ENCODE assay signal across 9 cellular contexts in the genomic region with DNA sequence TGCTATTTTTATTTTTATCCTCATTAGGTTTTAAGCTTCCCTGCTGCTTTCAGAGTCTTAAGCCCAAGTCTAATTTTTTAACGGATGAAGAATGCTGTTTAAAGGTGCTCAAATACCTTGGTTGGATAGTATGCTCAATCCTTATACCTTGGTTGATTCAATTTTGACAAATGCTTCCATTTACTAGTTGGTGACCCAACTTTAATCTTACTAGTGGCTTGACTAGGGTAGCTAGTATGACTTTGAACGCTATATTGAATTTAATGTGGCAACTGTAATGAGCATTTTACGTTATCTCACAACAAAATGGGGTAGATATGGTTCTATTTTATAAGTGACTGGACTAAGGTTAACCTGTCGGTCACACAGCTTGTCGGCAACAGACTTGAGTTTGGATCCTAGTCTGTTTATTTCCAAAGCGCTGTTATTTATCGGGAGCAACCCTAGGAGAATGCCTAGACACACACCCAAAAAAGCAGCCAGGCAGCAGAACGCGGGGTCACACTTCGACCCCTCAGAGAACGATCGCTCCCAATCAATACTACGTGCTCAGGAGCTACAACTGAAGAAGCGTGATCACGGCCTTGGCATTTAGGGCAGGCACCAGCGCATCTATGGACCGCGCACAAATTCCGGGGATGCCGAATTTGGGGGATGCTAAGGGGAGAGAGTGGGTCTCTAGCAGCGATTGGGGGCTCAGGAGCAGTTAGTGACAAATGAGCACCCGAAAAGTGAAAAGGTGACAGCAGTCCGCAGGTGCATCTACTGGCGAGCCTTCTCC. TPM values are rescaled to one million over a fixed set of nuclear protein-coding genes. Genes with fewer than 3 reads are reported as not detected.
DNase-seq lines count a peak whose midpoint lies in the region; ATAC-seq, FAIRE-seq and TF ChIP-seq lines count a peak whose summit lies in the region.
"Had no signal": no experiment of that assay in that cellular context is flagged by ENCODE, and none has a peak within 500 bp of the region (broad histone marks: within the 10 kb centered on the region; RNA-seq: fewer than 3 reads in every experiment).

No MANE protein-coding gene starts in this region.

- H3K9me3 Mint-ChIP-seq in CD8-positive, alpha-beta memory T cell: peaks cover 0 to 7% (median 0%) of the 10 kb centered on the region in 5 donors
- H3K9me3 Mint-ChIP-seq in activated T-helper 1 cell treated with anti-CD3 and anti-CD28 coated beads, Interleukin-12 subunit alpha, Interleukin-12 subunit beta, Interleukin-2, Interleukin-4 antibody, amounts not matched to agents 30 ng/mL and 10 ng/mL and 1 ng/mL, durations not matched to agents 14 hours and 24 hours and 36 hours: peaks cover 5% of the 10 kb centered on the region
- peaks cover 3% of the 10 kb centered on the region for H3K9me3 Mint-ChIP-seq in type B pancreatic cell

- H3K27ac ChIP-seq in CD8-positive, alpha-beta memory T cell (ENCODE audit: low read depth, low read length): peak overlapping the region; percentile 6

- in situ Hi-C loops in HAP-1 (cut with MboI; ENCODE audit: low sequenced_read_pairs): no loop called here

- DNase-seq in CD8-positive, alpha-beta memory T cell: no peak
- no peak for DNase-seq in HAP-1 (ENCODE audit: low spot score in 2 of 2)
- DNase-seq in activated T-helper 1 cell treated with anti-CD3 and anti-CD28 coated beads, Interleukin-12 subunit alpha, Interleukin-12 subunit beta, Interleukin-2, Interleukin-4 antibody, amounts not matched to agents 30 ng/mL and 10 ng/mL and 1 ng/mL, durations not matched to agents 14 hours and 24 hours and 36 hours (ENCODE audit: low spot score): no peak
- no peak for DNase-seq in kidney epithelial cell (ENCODE audit: low read depth)
- DNase-seq in type B pancreatic cell (ENCODE audit: extremely low spot score, unreplicated experiment): no peak
- DNase-seq in H54 (ENCODE audit: insufficient read length, low spot score): no peak
- no peak for DNase-seq in SKM-1 (lab: John Stamatoyannopoulos, UW; ENCODE audit: unreplicated experiment)

- H3K27ac Mint-ChIP-seq in CD8-positive, alpha-beta memory T cell: peak overlapping the region in 7 of 8 donors; percentile 28 to 94 (median 74)
- peak overlapping the region; percentile 0 for H3K27ac Mint-ChIP-seq in activated T-helper 1 cell treated with anti-CD3 and anti-CD28 coated beads, Interleukin-12 subunit alpha, Interleukin-12 subunit beta, Interleukin-2, Interleukin-4 antibody, amounts not matched to agents 30 ng/mL and 10 ng/mL and 1 ng/mL, durations not matched to agents 14 hours and 24 hours and 36 hours
- H3K27ac Mint-ChIP-seq in type B pancreatic cell: peak overlapping the region; percentile 21

- H3K27me3 ChIP-seq in CD8-positive, alpha-beta memory T cell (ENCODE audit: insufficient read depth, low read length, poor library complexity, severe bottlenecking): no peaks in the 10 kb centered on the region
- H3K27me3 ChIP-seq in HAP-1 (ENCODE audit: low read depth) (no peaks in the 10 kb centered on the region), kidney epithelial cell (ENCODE audit: control insufficient read depth, insufficient read depth, low read length) (no peaks in the 10 kb centered on the region)

- peaks cover 0 to 2% of the 10 kb centered on the region in 2 donors for H3K27me3 Mint-ChIP-seq in CD8-positive, alpha-beta memory T cell
- H3K27me3 Mint-ChIP-seq in activated T-helper 1 cell treated with anti-CD3 and anti-CD28 coated beads, Interleukin-12 subunit alpha, Interleukin-12 subunit beta, Interleukin-2, Interleukin-4 antibody, amounts not matched to agents 30 ng/mL and 10 ng/mL and 1 ng/mL, durations not matched to agents 14 hours and 24 hours and 36 hours (ENCODE audit: insufficient read depth): peaks cover 2% of the 10 kb centered on the region
- peaks cover 4% of the 10 kb centered on the region for H3K27me3 Mint-ChIP-seq in type B pancreatic cell

- H3K36me3 ChIP-seq in CD8-positive, alpha-beta memory T cell (ENCODE audit: insufficient read depth, low read length): no peaks in the 10 kb centered on the region
- no peaks in the 10 kb centered on the region for H3K36me3 ChIP-seq in HAP-1 (replicated peaks)
- no peaks in the 10 kb centered on the region for H3K36me3 ChIP-seq in kidney epithelial cell (ENCODE audit: control insufficient read depth, insufficient read depth, low read length)

- peak overlapping the region; percentile 70 for H3K4me3 ChIP-seq in CD8-positive, alpha-beta memory T cell (ENCODE audit: low read length)
- H3K4me3 ChIP-seq in HAP-1 (peak overlapping the region; percentile 42), kidney epithelial cell (ENCODE audit: low read depth, low read length) (peak overlapping the region; percentile 50)

- FAIRE-seq in H54 (lab: Jason Lieb, UNC): no peak

- peaks cover 8 to 16% (median 9%) of the 10 kb centered on the region in 3 donors for H3K36me3 Mint-ChIP-seq in CD8-positive, alpha-beta memory T cell
- peaks cover 6% of the 10 kb centered on the region for H3K36me3 Mint-ChIP-seq in activated T-helper 1 cell treated with anti-CD3 and anti-CD28 coated beads, Interleukin-12 subunit alpha, Interleukin-12 subunit beta, Interleukin-2, Interleukin-4 antibody, amounts not matched to agents 30 ng/mL and 10 ng/mL and 1 ng/mL, durations not matched to agents 14 hours and 24 hours and 36 hours (ENCODE audit: low read depth)
- peaks cover 12% of the 10 kb centered on the region for H3K36me3 Mint-ChIP-seq in type B pancreatic cell

- TF ChIP-seq POLR2A in H54 (IDR thresholded peaks at IDR 0.05; ENCODE audit: low read depth, low read length): no peak

- CTCF ChIA-PET in CD8-positive, alpha-beta memory T cell (lab: Charles Lee): interaction anchor here (0.6 to 1.9 kb wide), 9 partner anchors 8 to 356 kb away, joined by 3 to 7 read pairs (median 3); no protein-coding TSS in a partner anchor

- intact Hi-C loops in activated T-helper 1 cell treated with anti-CD3 and anti-CD28 coated beads, Interleukin-12 subunit alpha, Interleukin-12 subunit beta, Interleukin-2, Interleukin-4 antibody, amounts not matched to agents 30 ng/mL and 10 ng/mL and 1 ng/mL, durations not matched to agents 14 hours and 24 hours and 36 hours (cut with micrococcal nuclease): loop anchor here (2.0 to 10.0 kb wide), 4 partner anchors 27 to 201 kb away; a partner anchor contains a TSS

- POLR2A ChIA-PET in CD8-positive, alpha-beta memory T cell (lab: Charles Lee): interaction anchor here (1.4 kb wide), 1 partner anchor 27 kb away, joined by 3 read pairs; no protein-coding TSS in a partner anchor

- H3K4me1 Mint-ChIP-seq in CD8-positive, alpha-beta memory T cell: peaks cover 27 to 31% (median 28%) of the 10 kb centered on the region in 3 donors
- peaks cover 21% of the 10 kb centered on the region for H3K4me1 Mint-ChIP-seq in activated T-helper 1 cell treated with anti-CD3 and anti-CD28 coated beads, Interleukin-12 subunit alpha, Interleukin-12 subunit beta, Interleukin-2, Interleukin-4 antibody, amounts not matched to agents 30 ng/mL and 10 ng/mL and 1 ng/mL, durations not matched to agents 14 hours and 24 hours and 36 hours (ENCODE audit: low read depth)
- H3K4me1 Mint-ChIP-seq in type B pancreatic cell (ENCODE audit: unreplicated experiment): peaks cover 11% of the 10 kb centered on the region

- no peaks in the 10 kb centered on the region for H3K9me3 ChIP-seq in CD8-positive, alpha-beta memory T cell (ENCODE audit: low read length)
- no peaks in the 10 kb centered on the region for H3K9me3 ChIP-seq in HAP-1

- H3K4me3 Mint-ChIP-seq in CD8-positive, alpha-beta memory T cell: peak overlapping the region; percentile 86 to 95 (median 88)
- H3K4me3 Mint-ChIP-seq in activated T-helper 1 cell treated with anti-CD3 and anti-CD28 coated beads, Interleukin-12 subunit alpha, Interleukin-12 subunit beta, Interleukin-2, Interleukin-4 antibody, amounts not matched to agents 30 ng/mL and 10 ng/mL and 1 ng/mL, durations not matched to agents 14 hours and 24 hours and 36 hours: peak overlapping the region; percentile 87
- peak overlapping the region; percentile 87 for H3K4me3 Mint-ChIP-seq in type B pancreatic cell

- ATAC-seq in GM19397 (IDR thresholded peaks at IDR 0.05; ENCODE audit: unreplicated experiment): no peak

- TF ChIP-seq CTCF in kidney epithelial cell (IDR thresholded peaks at IDR 0.05; ENCODE audit: insufficient read depth, low read length, poor library complexity, severe bottlenecking): no peak
- TF ChIP-seq CTCF in type B pancreatic cell (conservative IDR thresholded peaks at IDR 0.05): no peak

- H3K4me1 ChIP-seq in CD8-positive, alpha-beta memory T cell (ENCODE audit: insufficient read depth, low read length): peaks cover 19% of the 10 kb centered on the region
- peaks cover 10% of the 10 kb centered on the region for H3K4me1 ChIP-seq in HAP-1

RNA-seq across cellular contexts. Expression of a gene that starts 0.6 kb away (rescaled TPM):
- 10 to 100 TPM; 13.2 to 15.4 TPM for total RNA-seq in CD8-positive, alpha-beta memory T cell
- 11.8 TPM for polyA plus RNA-seq in CD8-positive, alpha-beta memory T cell
- 11.3 and 11.9 TPM in 2 replicates for total RNA-seq in activated T-helper 1 cell treated with anti-CD3 and anti-CD28 coated beads, Interleukin-12 subunit alpha, Interleukin-12 subunit beta, Interleukin-2, Interleukin-4 antibody, amounts not matched to agents 30 ng/mL and 10 ng/mL and 1 ng/mL, durations not matched to agents 14 hours and 24 hours and 36 hours
- total RNA-seq in kidney epithelial cell (7.7 and 8.4 TPM in 2 replicates), type B pancreatic cell (ENCODE audit: low replicate concordance) (9.6 and 14.7 TPM in 2 replicates)

RNA-seq across cellular contexts. Expression of a gene that starts 4.8 kb away (rescaled TPM):
- total RNA-seq in CD8-positive, alpha-beta memory T cell: under 1 TPM; 0.35 to 0.64 TPM
- polyA plus RNA-seq in CD8-positive, alpha-beta memory T cell: 0.46 TPM
- total RNA-seq in activated T-helper 1 cell treated with anti-CD3 and anti-CD28 coated beads, Interleukin-12 subunit alpha, Interleukin-12 subunit beta, Interleukin-2, Interleukin-4 antibody, amounts not matched to agents 30 ng/mL and 10 ng/mL and 1 ng/mL, durations not matched to agents 14 hours and 24 hours and 36 hours: 0.22 and 0.39 TPM in 2 replicates
- total RNA-seq in kidney epithelial cell (1.8 and 3.0 TPM in 2 replicates), type B pancreatic cell (ENCODE audit: low replicate concordance) (1.2 and 3.8 TPM in 2 replicates)
- total RNA-seq: LHCN-M2 had no signal

Comparison
In these comparisons a context has a peak if more than half of its experiments do, and no peak if none do; other contexts are left out.
1. H3K27ac Mint-ChIP-seq: peak in every context shown above with its lines; median percentile 74 in CD8-positive, alpha-beta memory T cell; 21 in type B pancreatic cell; 0 in activated T-helper 1 cell treated with anti-CD3 and anti-CD28 coated beads, Interleukin-12 subunit alpha, Interleukin-12 subunit beta, Interleukin-2, Interleukin-4 antibody, amounts not matched to agents 30 ng/mL and 10 ng/mL and 1 ng/mL, durations not matched to agents 14 hours and 24 hours and 36 hours.